Comparison of ENCODE assay signal across 8 cellular contexts in the genomic region with DNA sequence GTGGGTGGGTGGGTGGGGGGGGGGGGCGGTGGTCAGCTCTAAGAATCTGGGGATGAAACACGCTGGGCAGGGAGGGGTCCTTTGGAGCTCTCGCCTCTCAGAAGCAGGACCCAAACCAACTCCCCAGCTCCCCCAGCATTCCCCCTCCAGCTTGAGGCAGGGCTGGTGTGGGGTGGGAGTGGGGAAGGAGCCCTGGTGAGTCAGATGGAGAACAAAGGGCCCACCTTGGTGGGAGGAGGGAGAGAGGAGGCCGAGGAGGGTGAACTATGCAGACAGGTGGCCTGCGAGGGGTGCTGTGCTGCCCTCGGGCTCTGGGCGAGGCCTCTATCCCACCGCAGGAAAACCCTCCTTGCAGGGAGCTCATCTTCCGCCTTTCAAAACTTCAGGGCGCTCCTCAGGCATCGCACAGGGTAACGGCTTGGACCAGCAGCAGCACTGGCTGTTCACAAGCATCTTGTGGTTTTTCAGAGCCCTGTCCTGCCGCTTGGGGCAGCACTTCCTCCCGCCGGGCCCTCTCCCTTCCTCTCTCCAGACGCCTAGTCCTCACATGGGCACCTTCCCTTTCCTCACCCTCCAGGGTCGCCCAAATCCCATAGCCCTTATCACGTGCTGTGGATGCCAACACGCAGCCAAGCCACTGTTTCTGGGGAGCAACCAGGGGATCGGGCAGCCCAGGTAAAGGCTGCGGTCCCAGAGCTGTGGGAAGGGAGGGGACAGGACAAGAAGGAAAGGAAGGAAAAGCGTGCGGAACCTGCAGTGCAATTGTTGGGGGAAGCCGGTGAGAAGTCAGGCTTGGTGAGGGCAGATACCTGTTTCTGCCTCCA. TPM values are rescaled to one million over a fixed set of nuclear protein-coding genes. Genes with fewer than 3 reads are reported as not detected.
DNase-seq lines count a peak whose midpoint lies in the region; ATAC-seq and TF ChIP-seq lines count a peak whose summit lies in the region.

No MANE protein-coding gene starts in this region.

- H3K27me3 ChIP-seq in Caco-2 (replicated peaks; ENCODE audit: control insufficient read depth, insufficient read depth, low read length) (no peaks in the 10 kb centered on the region), HUES6 (ENCODE audit: control insufficient read depth, insufficient read depth, low read length) (peaks cover 33% of the 10 kb centered on the region), Panc1 (ENCODE audit: control insufficient read depth, insufficient read depth, low read length) (no peaks in the 10 kb centered on the region), neutrophil (peaks cover 73% of the 10 kb centered on the region), transverse colon (no peaks in the 10 kb centered on the region)

- peak; percentile 75 to 77 for DNase-seq in Caco-2
- no peak for DNase-seq in Panc1 (ENCODE audit: low read depth, low spot score)
- peak; percentile 82 for DNase-seq in activated effector memory CD4-positive, alpha-beta T cell treated with anti-CD3 and anti-CD28 coated beads, Interleukin-2, amount 50 U/mL, for 16 hours
- peak; percentile 69 for DNase-seq in foreskin melanocyte
- DNase-seq in transverse colon, result peak; percentile 80

- peak overlapping the region; percentile 20 for H3K9ac ChIP-seq in HUES6 (ENCODE audit: low read length)

- H3K9me3 Mint-ChIP-seq in Caco-2 (ENCODE audit: unreplicated experiment), result no peaks in the 10 kb centered on the region

- peaks cover 1% of the 10 kb centered on the region for H3K27me3 Mint-ChIP-seq in Caco-2 (ENCODE audit: insufficient read depth, unreplicated experiment)

- H3K4me3 ChIP-seq in Caco-2 (ENCODE audit: low read depth, low read length) (peak overlapping the region; percentile 57), HUES6 (ENCODE audit: low read depth, low read length) (peak overlapping the region; percentile 95), Panc1 (ENCODE audit: low read depth in 2 of 2, low read length in 2 of 2) (peak overlapping the region; percentile 58 to 75), neutrophil (ENCODE audit: low read depth in 1 of 2, low read length in 1 of 2) (peak overlapping the region; percentile 17 to 67), transverse colon (peak overlapping the region in 3 of 4 donors; percentile 51 to 61 (median 56))

- WGBS in transverse colon (ENCODE audit: low coverage in 1 of 2), 2 donors, result 3 to 22% methylated on average over 6 to 23 of the region's 24 CpGs

- intact Hi-C loops in Caco-2 (cut with micrococcal nuclease; ENCODE audit: unreplicated experiment) (loop anchor here (1.0 to 5.0 kb wide), 5 partner anchors 25 to 615 kb away; no protein-coding TSS in a partner anchor), Panc1 (cut with micrococcal nuclease; ENCODE audit: unreplicated experiment) (loop anchor here (10.0 kb wide), 1 partner anchor 193 kb away; no protein-coding TSS in a partner anchor), transverse colon (cut with DNase I; ENCODE audit: low total_unique reads) (no loop called here)

- TF ChIP-seq EP300 in transverse colon (IDR thresholded peaks at IDR 0.05; ENCODE audit: low read depth), result no peak

- CTCF ChIA-PET in Caco-2 (lab: Charles Lee), result interaction anchor here (0.8 to 1.8 kb wide), 4 partner anchors 11 to 66 kb away, joined by 3 to 8 read pairs (median 6); no protein-coding TSS in a partner anchor
- CTCF ChIA-PET in Panc1 (lab: Charles Lee), result interaction anchor here (0.6 to 1.1 kb wide), 5 partner anchors 17 to 603 kb away, joined by 3 to 5 read pairs (median 3); no protein-coding TSS in a partner anchor

- no TSS peak for BruUV-seq in Caco-2 (replicated peaks; lab: Mats Ljungman, UMichigan)
- BruUV-seq in Panc1 (replicated peaks; lab: Mats Ljungman, UMichigan), result no TSS peak

- peaks cover 5% of the 10 kb centered on the region for H3K4me1 Mint-ChIP-seq in Caco-2 (ENCODE audit: low read depth, unreplicated experiment)

- H3K4me3 Mint-ChIP-seq in Caco-2 (ENCODE audit: unreplicated experiment), result peak overlapping the region; percentile 83

- H3K9me3 ChIP-seq in Caco-2 (no peaks in the 10 kb centered on the region), HUES6 (ENCODE audit: control insufficient read depth, insufficient read depth, low read depth, low read length) (no peaks in the 10 kb centered on the region), Panc1 (ENCODE audit: control insufficient read depth, insufficient read depth, low read depth, low read length) (no peaks in the 10 kb centered on the region), neutrophil (no peaks in the 10 kb centered on the region), transverse colon (no peaks in the 10 kb centered on the region)

- no peak for TF ChIP-seq POLR2A in transverse colon (IDR thresholded peaks at IDR 0.05)

- peaks cover 6% of the 10 kb centered on the region for H3K36me3 Mint-ChIP-seq in Caco-2 (ENCODE audit: insufficient read depth, unreplicated experiment)

- ATAC-seq in GM21381 (IDR thresholded peaks at IDR 0.05; ENCODE audit: unreplicated experiment), result peak; percentile 79
- ATAC-seq in Panc1, result peak; percentile 89

- POLR2A ChIA-PET in Caco-2 (lab: Charles Lee), result interaction anchor here (0.5 to 0.8 kb wide), 3 partner anchors 148 to 836 kb away, joined by 3 to 4 read pairs (median 4); no protein-coding TSS in a partner anchor
- POLR2A ChIA-PET in Panc1 (lab: Charles Lee), result no interaction called here

- H3K27ac Mint-ChIP-seq in Caco-2 (ENCODE audit: unreplicated experiment), result no peak overlapping the region

- TF ChIP-seq CTCF in Caco-2 (IDR thresholded peaks at IDR 0.05; ENCODE audit: insufficient read depth in 1 of 2, low read depth in 1 of 2, low read length in 1 of 2, severe bottlenecking in 1 of 2, unreplicated experiment in 1 of 2), result peak; percentile 58 to 71
- TF ChIP-seq CTCF in Panc1 (IDR thresholded peaks at IDR 0.05), result peak; percentile 88
- TF ChIP-seq CTCF in neutrophil (IDR thresholded peaks at IDR 0.05), result peak; percentile 50
- TF ChIP-seq CTCF in transverse colon (IDR thresholded peaks at IDR 0.05), result peak; percentile 65 to 79 (median 76)

- in situ Hi-C loops in Panc1 (cut with HindIII; ENCODE audit: low pct_unique_long_range_greater_than_20kb, low sequenced_read_pairs), result no loop called here
- in situ Hi-C loops in transverse colon (cut with MboI; ENCODE audit: low pct_ligation_motif_present in 1 of 4, low pct_unique_long_range_greater_than_20kb in 1 of 4, low sequenced_read_pairs in 3 of 4), result no loop called here

- H3K4me1 ChIP-seq in Caco-2, result peaks cover 11% of the 10 kb centered on the region
- H3K4me1 ChIP-seq in HUES6 (ENCODE audit: control insufficient read depth, insufficient read depth, low read length), result peaks cover 17% of the 10 kb centered on the region
- no peaks in the 10 kb centered on the region for H3K4me1 ChIP-seq in Panc1 (ENCODE audit: control insufficient read depth, insufficient read depth, low read length)
- H3K4me1 ChIP-seq in neutrophil (ENCODE audit: control insufficient read depth in 1 of 2, insufficient read depth in 1 of 2, low read depth in 1 of 2, low read length in 1 of 2), result peaks cover 17 to 22% of the 10 kb centered on the region in 2 experiments
- peaks cover 11 to 26% (median 25%) of the 10 kb centered on the region in 4 donors for H3K4me1 ChIP-seq in transverse colon

- H3K27ac ChIP-seq in HUES6 (ENCODE audit: low read depth, low read length) (no peak overlapping the region), Panc1 (ENCODE audit: low read length) (no peak overlapping the region), neutrophil (no peak overlapping the region), transverse colon (peak overlapping the region; percentile 81 to 91 (median 84))

- no peaks in the 10 kb centered on the region for H3K36me3 ChIP-seq in Caco-2 (ENCODE audit: control insufficient read depth, insufficient read depth, low read length)
- no peaks in the 10 kb centered on the region for H3K36me3 ChIP-seq in HUES6 (ENCODE audit: control insufficient read depth, insufficient read depth, low read length)
- no peaks in the 10 kb centered on the region for H3K36me3 ChIP-seq in Panc1 (ENCODE audit: control insufficient read depth, insufficient read depth, low read length)
- H3K36me3 ChIP-seq in neutrophil, result no peaks in the 10 kb centered on the region
- H3K36me3 ChIP-seq in transverse colon, result no peaks in the 10 kb centered on the region

RNA-seq across cellular contexts. Expression of gene GRPEL1, which starts 34.0 kb away (rescaled TPM):
- 47.3 and 51.7 TPM in 2 replicates for total RNA-seq in Caco-2 (2022)
- total RNA-seq in Panc1 (2021; ENCODE audit: unreplicated experiment), result 46.6 TPM
- polyA plus RNA-seq in Panc1 (2012; ENCODE audit: insufficient read length), result 41.8 TPM
- total RNA-seq in transverse colon, result 10 to 100 TPM in 2 of 4 donors, 1 to 10 TPM in 2; 1.1 to 22.0 (median 12.5) TPM

RNA-seq across cellular contexts. Expression of gene TADA2B, which starts 58.7 kb away (rescaled TPM):
- 17.2 and 21.8 TPM in 2 replicates for total RNA-seq in Caco-2 (2022)
- total RNA-seq in Panc1 (2021; ENCODE audit: unreplicated experiment), result 17.6 TPM
- polyA plus RNA-seq in Panc1 (2012; ENCODE audit: insufficient read length), result 21.4 TPM
- total RNA-seq in transverse colon, result 10 to 100 TPM; 18.7 to 31.8 (median 27.4) TPM

Comparison
In these comparisons a context has a peak if more than half of its experiments do, and no peak if none do; other contexts are left out.
1. H3K4me3 ChIP-seq: peak in every context shown above with its lines; median percentile 95 in HUES6; 66 in Panc1; 57 in Caco-2; 56 in transverse colon; 42 in neutrophil.
2. H3K27ac ChIP-seq: peak in transverse colon (4 of 4); none in HUES6 (single experiment), Panc1 (single experiment) and neutrophil (single experiment).
3. Peak in every context shown above with its lines, with median percentiles within 50 percentile points of each other: CTCF ChIP-seq.